In the genomic region with DNA sequence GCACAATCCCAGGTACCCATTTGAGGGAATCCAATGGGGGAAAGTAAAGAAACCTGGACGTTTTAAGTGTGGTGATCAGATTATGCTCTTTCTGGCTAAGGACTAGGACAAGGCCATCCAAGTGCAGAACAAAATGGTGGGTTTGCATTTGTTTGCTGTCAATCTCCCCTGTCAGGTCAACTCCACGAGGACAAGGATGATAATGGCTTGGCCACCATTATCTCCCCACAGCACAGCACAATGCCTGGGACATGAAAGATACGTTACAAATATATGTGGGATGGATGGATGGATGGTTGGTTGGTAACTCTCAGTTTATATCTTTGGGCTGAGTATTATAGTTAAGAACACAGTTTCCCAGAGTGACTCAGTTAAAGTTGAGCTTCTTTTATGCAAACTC, we compare ENCODE assay signal across 6 cellular contexts.
"Had no signal": no experiment of that assay in that cellular context is flagged by ENCODE, and none has a peak within 500 bp of the region (broad histone marks: within the 10 kb centered on the region; RNA-seq: fewer than 3 reads in every experiment).

No MANE protein-coding gene starts in this region.

- H3K27ac Mint-ChIP-seq: IgD-negative memory B cell had no signal

- FAIRE-seq: HepG2, HTR-8/SVneo had no signal

- ATAC-seq: HepG2 had no signal

- H3K4me3 Mint-ChIP-seq: IgD-negative memory B cell had no signal

- H3K4me1 Mint-ChIP-seq: IgD-negative memory B cell had no signal

- H3K36me3 Mint-ChIP-seq: IgD-negative memory B cell had no signal

- H3K27ac ChIP-seq: HL-60 had no signal

- DNase-seq: IMR-90, KBM-7 had no signal
